Comparison of ENCODE assay signal across 9 cellular contexts in the genomic region with DNA sequence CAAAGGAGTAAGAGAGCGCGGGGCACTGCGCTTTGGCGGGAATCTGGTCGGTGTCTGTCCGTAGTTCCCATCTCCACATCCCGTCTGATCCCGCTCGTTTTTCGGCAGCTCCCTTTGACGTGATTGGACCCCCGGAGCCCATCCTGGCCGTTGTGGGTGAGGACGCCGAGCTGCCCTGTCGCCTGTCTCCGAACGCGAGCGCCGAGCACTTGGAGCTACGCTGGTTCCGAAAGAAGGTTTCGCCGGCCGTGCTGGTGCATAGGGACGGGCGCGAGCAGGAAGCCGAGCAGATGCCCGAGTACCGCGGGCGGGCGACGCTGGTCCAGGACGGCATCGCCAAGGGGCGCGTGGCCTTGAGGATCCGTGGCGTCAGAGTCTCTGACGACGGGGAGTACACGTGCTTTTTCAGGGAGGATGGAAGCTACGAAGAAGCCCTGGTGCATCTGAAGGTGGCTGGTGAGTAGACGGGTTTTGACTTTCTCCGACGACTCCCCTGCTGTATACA. TPM values are rescaled to one million over a fixed set of nuclear protein-coding genes. Genes with fewer than 3 reads are reported as not detected.
DNase-seq lines count a peak whose midpoint lies in the region; ATAC-seq and TF ChIP-seq lines count a peak whose summit lies in the region.
"Had no signal": no experiment of that assay in that cellular context is flagged by ENCODE, and none has a peak within 500 bp of the region (broad histone marks: within the 10 kb centered on the region; RNA-seq: fewer than 3 reads in every experiment).

No MANE protein-coding gene starts in this region.

- no peaks in the 10 kb centered on the region for H3K36me3 Mint-ChIP-seq in activated CD4-positive, alpha-beta T cell treated with anti-CD3 and anti-CD28 coated beads for 36 hours (ENCODE audit: low read depth)

- H3K27ac ChIP-seq in ectodermal cell (ENCODE audit: insufficient read depth, low read depth, low read length, poor library complexity, severe bottlenecking) (no peak overlapping the region), subcutaneous abdominal adipose tissue (ENCODE audit: low read depth, low read length) (no peak overlapping the region)

- WGBS in ectodermal cell, 2 experiments: 6 to 7% methylated on average over 49 of the region's 49 CpGs

- peak overlapping the region; percentile 52 for H3K27ac Mint-ChIP-seq in activated CD4-positive, alpha-beta T cell treated with anti-CD3 and anti-CD28 coated beads for 36 hours

- H3K9ac ChIP-seq in subcutaneous abdominal adipose tissue (ENCODE audit: low read length in 5 of 5): peak overlapping the region in 1 of 5 donors; percentile 19

- POLR2A ChIA-PET in activated CD4-positive, alpha-beta T cell treated with anti-CD3 and anti-CD28 coated beads for 36 hours (lab: Charles Lee): interaction anchor here (0.6 to 1.4 kb wide), 2 partner anchors 28 to 217 kb away, joined by 3 to 5 read pairs; no protein-coding TSS in a partner anchor

- H3K9me3 ChIP-seq in ectodermal cell (ENCODE audit: control insufficient read depth, low read length): no peaks in the 10 kb centered on the region
- no peaks in the 10 kb centered on the region for H3K9me3 ChIP-seq in mucosa of descending colon
- no peaks in the 10 kb centered on the region for H3K9me3 ChIP-seq in subcutaneous abdominal adipose tissue (ENCODE audit: control insufficient read depth in 5 of 5, low read length in 5 of 5)
- H3K9me3 ChIP-seq in HAP-1: no peaks in the 10 kb centered on the region

- no peaks in the 10 kb centered on the region for H3K9me3 Mint-ChIP-seq in activated CD4-positive, alpha-beta T cell treated with anti-CD3 and anti-CD28 coated beads for 36 hours (ENCODE audit: low read depth)

- H3K36me3 ChIP-seq in ectodermal cell (ENCODE audit: control insufficient read depth, insufficient read depth, low read length) (no peaks in the 10 kb centered on the region), mucosa of descending colon (ENCODE audit: low read depth) (no peaks in the 10 kb centered on the region), subcutaneous abdominal adipose tissue (ENCODE audit: control insufficient read depth in 5 of 5, insufficient read depth in 5 of 5, low read length in 5 of 5) (no peaks in the 10 kb centered on the region), HAP-1 (replicated peaks) (no peaks in the 10 kb centered on the region)

- peak; percentile 59 for DNase-seq in activated CD4-positive, alpha-beta T cell treated with anti-CD3 and anti-CD28 coated beads for 36 hours
- peak; percentile 21 to 64 (median 43) for DNase-seq in mucosa of descending colon
- no peak for DNase-seq in RKO (ENCODE audit: low spot score)
- DNase-seq in HAP-1 (ENCODE audit: low spot score in 2 of 2): no peak

- peaks cover 9% of the 10 kb centered on the region for H3K4me1 Mint-ChIP-seq in activated CD4-positive, alpha-beta T cell treated with anti-CD3 and anti-CD28 coated beads for 36 hours

- H3K27me3 ChIP-seq in ectodermal cell (ENCODE audit: control insufficient read depth, insufficient read depth, low read length, poor library complexity, severe bottlenecking): peaks cover 45% of the 10 kb centered on the region
- peaks cover 4 to 12% (median 11%) of the 10 kb centered on the region in 5 donors for H3K27me3 ChIP-seq in subcutaneous abdominal adipose tissue (ENCODE audit: control insufficient read depth in 5 of 5, insufficient read depth in 4 of 5, low read length in 5 of 5)
- no peaks in the 10 kb centered on the region for H3K27me3 ChIP-seq in HAP-1 (ENCODE audit: low read depth)

- H3K4me3 ChIP-seq in ectodermal cell (ENCODE audit: insufficient read depth, low read depth, low read length) (peak overlapping the region; percentile 23), mucosa of descending colon (no peak overlapping the region), subcutaneous abdominal adipose tissue (ENCODE audit: low read depth in 1 of 5, low read length in 5 of 5) (peak overlapping the region; percentile 24 to 61 (median 50)), HAP-1 (no peak overlapping the region)

- peak; percentile 39 for ATAC-seq in GM21576 (IDR thresholded peaks at IDR 0.05; ENCODE audit: unreplicated experiment)
- peak; percentile 80 for ATAC-seq in activated CD4-positive, alpha-beta T cell treated with anti-CD3 and anti-CD28 coated beads for 36 hours
- peak; percentile 69 for ATAC-seq in mucosa of descending colon
- no peak for ATAC-seq in HG02885 (IDR thresholded peaks at IDR 0.05; ENCODE audit: poor library complexity, unreplicated experiment)

- H3K27me3 Mint-ChIP-seq in activated CD4-positive, alpha-beta T cell treated with anti-CD3 and anti-CD28 coated beads for 36 hours: peaks cover 20% of the 10 kb centered on the region

- CTCF ChIA-PET in activated CD4-positive, alpha-beta T cell treated with anti-CD3 and anti-CD28 coated beads for 36 hours (lab: Charles Lee): interaction anchor here (0.6 to 0.8 kb wide), 5 partner anchors 13 to 1278 kb away, joined by 3 to 4 read pairs (median 3); no protein-coding TSS in a partner anchor

- in situ Hi-C loops in HAP-1 (cut with MboI; ENCODE audit: low sequenced_read_pairs): no loop called here

- H3K4me3 Mint-ChIP-seq in activated CD4-positive, alpha-beta T cell treated with anti-CD3 and anti-CD28 coated beads for 36 hours: peak overlapping the region; percentile 67

- no peak for TF ChIP-seq CTCF in mucosa of descending colon (IDR thresholded peaks at IDR 0.05)

- intact Hi-C loops in activated CD4-positive, alpha-beta T cell treated with anti-CD3 and anti-CD28 coated beads for 36 hours (cut with DNase I, micrococcal nuclease): no loop called here
- intact Hi-C loops in mucosa of descending colon (cut with DNase I, micrococcal nuclease): no loop called here

- H3K4me1 ChIP-seq in ectodermal cell (ENCODE audit: control insufficient read depth, insufficient read depth, low read length) (no peaks in the 10 kb centered on the region), mucosa of descending colon (ENCODE audit: low read depth) (peaks cover 4% of the 10 kb centered on the region), subcutaneous abdominal adipose tissue (ENCODE audit: control insufficient read depth in 5 of 5, insufficient read depth in 5 of 5, low read length in 5 of 5) (peaks cover 0 to 12% (median 10%) of the 10 kb centered on the region in 5 donors), HAP-1 (no peaks in the 10 kb centered on the region)

RNA-seq across cellular contexts. Expression of gene BTN1A1, which starts 1.4 kb away (rescaled TPM):
- total RNA-seq in activated CD4-positive, alpha-beta T cell treated with anti-CD3 and anti-CD28 coated beads for 36 hours: not detected
- polyA plus RNA-seq in ectodermal cell (2013, experiment 1 of 4): not detected
- not detected for polyA plus RNA-seq in ectodermal cell (2013, experiment 2 of 4)
- polyA plus RNA-seq in ectodermal cell (2013, experiment 3 of 4): not detected
- not detected for polyA plus RNA-seq in ectodermal cell (2013, experiment 4 of 4)
- not detected for total RNA-seq in mucosa of descending colon
- total RNA-seq: NCI-H460 had no signal

RNA-seq across cellular contexts. Expression of gene HMGN4, which starts 36.6 kb away (rescaled TPM):
- 10 to 100 TPM; 63.6 to 86.4 TPM for total RNA-seq in activated CD4-positive, alpha-beta T cell treated with anti-CD3 and anti-CD28 coated beads for 36 hours
- polyA plus RNA-seq in ectodermal cell (2013, experiment 1 of 4): 76.9 TPM
- polyA plus RNA-seq in ectodermal cell (2013, experiment 2 of 4): 71.1 TPM
- 73.8 TPM for polyA plus RNA-seq in ectodermal cell (2013, experiment 3 of 4)
- 79.7 TPM for polyA plus RNA-seq in ectodermal cell (2013, experiment 4 of 4)
- total RNA-seq in mucosa of descending colon: 10 to 100 TPM; 58.6 to 76.0 (median 68.2) TPM

RNA-seq across cellular contexts. Expression of gene BTN2A1, which starts 43.8 kb away (rescaled TPM):
- total RNA-seq in activated CD4-positive, alpha-beta T cell treated with anti-CD3 and anti-CD28 coated beads for 36 hours: 10 to 100 TPM; 17.3 to 17.5 TPM
- 16.6 TPM for polyA plus RNA-seq in ectodermal cell (2013, experiment 1 of 4)
- 15.5 TPM for polyA plus RNA-seq in ectodermal cell (2013, experiment 2 of 4)
- 12.2 TPM for polyA plus RNA-seq in ectodermal cell (2013, experiment 3 of 4)
- polyA plus RNA-seq in ectodermal cell (2013, experiment 4 of 4): 13.1 TPM
- total RNA-seq in mucosa of descending colon: 10 to 100 TPM; 26.1 to 37.7 (median 29.1) TPM

Comparison
In these comparisons a context has a peak if more than half of its experiments do, and no peak if none do; other contexts are left out.
1. DNase-seq: peak in activated CD4-positive, alpha-beta T cell treated with anti-CD3 and anti-CD28 coated beads for 36 hours (single experiment) and mucosa of descending colon (3 of 3); none in RKO (single experiment) and HAP-1 (0 of 2).
2. H3K4me3 ChIP-seq: peak in ectodermal cell (single experiment) and subcutaneous abdominal adipose tissue (5 of 5); none in mucosa of descending colon (single experiment) and HAP-1 (single experiment).